2 cellular contexts compared by ENCODE assay signal in the genomic region with DNA sequence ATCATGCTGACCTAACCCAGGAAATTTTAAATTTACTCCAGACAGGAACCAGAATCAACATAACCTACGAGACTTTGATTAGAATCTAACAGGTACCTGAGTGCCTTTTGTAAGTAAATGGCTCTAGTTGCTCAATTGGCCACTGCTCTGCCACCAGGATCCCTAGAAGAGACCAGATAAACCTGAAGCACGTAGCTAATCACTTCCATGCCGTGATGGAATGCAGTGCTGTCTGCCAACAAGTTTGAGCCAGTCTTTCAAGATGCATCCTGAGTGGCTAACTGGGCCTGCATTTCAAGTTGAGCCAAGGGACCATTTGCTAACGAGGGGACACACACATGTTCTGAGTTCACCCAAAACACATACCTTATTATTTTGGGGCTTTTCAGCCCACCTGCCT. TPM values are rescaled to one million over a fixed set of nuclear protein-coding genes. Genes with fewer than 3 reads are reported as not detected.
"Had no signal": no experiment of that assay in that cellular context is flagged by ENCODE, and none has a peak within 500 bp of the region (broad histone marks: within the 10 kb centered on the region; RNA-seq: fewer than 3 reads in every experiment).

No MANE protein-coding gene starts in this region.

RNA-seq across cellular contexts. Expression of gene GBP1, which starts 15.8 kb away (rescaled TPM):
- total RNA-seq: neural crest cell, progenitor cell of endocrine pancreas had no signal

RNA-seq across cellular contexts. Expression of gene GBP3, which starts 26.5 kb away (rescaled TPM):
- total RNA-seq: neural crest cell, progenitor cell of endocrine pancreas had no signal
